In genomic region chr5:124341066-124341943, GRCh38 we compare ENCODE assay signal across 16 cellular contexts.
A peak's percentile ranks its signal among the peaks of the same experiment; 100 is the strongest.
DNase-seq lines count a peak whose midpoint lies in the region; ATAC-seq and TF ChIP-seq lines count a peak whose summit lies in the region.
"Had no signal": no experiment of that assay in that cellular context is flagged by ENCODE, and none has a peak within 500 bp of the region (broad histone marks: within the 10 kb centered on the region; RNA-seq: fewer than 3 reads in every experiment).

No MANE protein-coding gene starts in this region.

- TF ChIP-seq EP300 in sigmoid colon (IDR thresholded peaks at IDR 0.05): peak in 1 of 4 donors; percentile 2

- WGBS in heart right ventricle, 2 donors: 37 to 47% methylated on average over 9 of the region's 9 CpGs
- 74 to 81% methylated on average over 9 of the region's 9 CpGs for WGBS in sigmoid colon, 2 donors

- H3K4me3 ChIP-seq in heart right ventricle (no peak overlapping the region), sigmoid colon (peak overlapping the region in 2 of 4 donors; percentile 3 to 6)
- H3K4me3 ChIP-seq: colonic mucosa had no signal

- no peaks in the 10 kb centered on the region for H3K9me3 ChIP-seq in heart right ventricle
- no peaks in the 10 kb centered on the region for H3K9me3 ChIP-seq in sigmoid colon
- H3K9me3 ChIP-seq: colonic mucosa, neutrophil had no signal

- CTCF ChIA-PET in activated CD4-positive, alpha-beta memory T cell treated with anti-CD3 and anti-CD28 coated beads, Interleukin-2, amount 10 ng/mL, durations not matched to agents 7 days and 5 days (lab: Charles Lee): no interaction called here

- POLR2A ChIA-PET in activated CD4-positive, alpha-beta memory T cell treated with anti-CD3 and anti-CD28 coated beads, Interleukin-2, amount 10 ng/mL, durations not matched to agents 7 days and 5 days (lab: Charles Lee): no interaction called here

- DNase-seq in SK-MEL-5 (ENCODE audit: low read depth, low spot score) (peak; percentile 69), heart right ventricle (no peak), sigmoid colon (peak; percentile 59), NCI-H1417 treated with DMSO at 0.1 percent for 48 hours (lab: John Stamatoyannopoulos, UW) (no peak)
- no peak for DNase-seq in activated CD4-positive, alpha-beta T cell treated with anti-CD3 and anti-CD28 coated beads, Interleukin-2, amount 50 U/mL, for 1 hour
- no peak for DNase-seq in activated CD4-positive, alpha-beta memory T cell treated with anti-CD3 and anti-CD28 coated beads, Interleukin-2, amount 10 ng/mL, durations not matched to agents 7 days and 5 days
- DNase-seq: colonic mucosa; DMS53; NCI-H1417; stimulated activated CD4-positive, alpha-beta T cell treated with anti-CD3 and anti-CD28 coated beads, Interleukin-12 subunit alpha, Interleukin-12 subunit beta, amount 100 ng/mL, for 4 hours had no signal

- H3K4me1 Mint-ChIP-seq in activated CD4-positive, alpha-beta memory T cell treated with anti-CD3 and anti-CD28 coated beads, Interleukin-2, amount 10 ng/mL, durations not matched to agents 7 days and 5 days: no peaks in the 10 kb centered on the region
- H3K4me1 Mint-ChIP-seq: activated naive CD4-positive, alpha-beta T cell treated with anti-CD3 and anti-CD28 coated beads, Interleukin-2, amount 50 U/mL, for 24 hours had no signal

- no peaks in the 10 kb centered on the region for H3K9me3 Mint-ChIP-seq in activated CD4-positive, alpha-beta memory T cell treated with anti-CD3 and anti-CD28 coated beads, Interleukin-2, amount 10 ng/mL, durations not matched to agents 7 days and 5 days
- H3K9me3 Mint-ChIP-seq: activated naive CD4-positive, alpha-beta T cell treated with anti-CD3 and anti-CD28 coated beads, Interleukin-2, amount 50 U/mL, for 24 hours had no signal

- no peaks in the 10 kb centered on the region for H3K27me3 Mint-ChIP-seq in activated CD4-positive, alpha-beta memory T cell treated with anti-CD3 and anti-CD28 coated beads, Interleukin-2, amount 10 ng/mL, durations not matched to agents 7 days and 5 days
- H3K27me3 Mint-ChIP-seq: activated naive CD4-positive, alpha-beta T cell treated with anti-CD3 and anti-CD28 coated beads, Interleukin-2, amount 50 U/mL, for 24 hours had no signal

- H3K4me3 Mint-ChIP-seq in activated CD4-positive, alpha-beta memory T cell treated with anti-CD3 and anti-CD28 coated beads, Interleukin-2, amount 10 ng/mL, durations not matched to agents 7 days and 5 days: no peak overlapping the region
- H3K4me3 Mint-ChIP-seq: activated naive CD4-positive, alpha-beta T cell treated with anti-CD3 and anti-CD28 coated beads, Interleukin-2, amount 50 U/mL, for 24 hours; IgD-negative memory B cell had no signal

- in situ Hi-C loops in SK-MEL-5 (cut with HindIII; ENCODE audit: low pct_unique_long_range_greater_than_20kb, low sequenced_read_pairs): no loop called here

- no peak overlapping the region for H3K27ac Mint-ChIP-seq in activated CD4-positive, alpha-beta memory T cell treated with anti-CD3 and anti-CD28 coated beads, Interleukin-2, amount 10 ng/mL, durations not matched to agents 7 days and 5 days
- H3K27ac Mint-ChIP-seq: activated naive CD4-positive, alpha-beta T cell treated with anti-CD3 and anti-CD28 coated beads, Interleukin-2, amount 50 U/mL, for 24 hours; IgD-negative memory B cell had no signal

- intact Hi-C loops in heart right ventricle (cut with DNase I) (loop anchor here in 1 of 10 donors (5.0 kb wide), 2 partner anchors 311 to 406 kb away; partner anchors contain the start of gene ZNF608), sigmoid colon (cut with DNase I) (no loop called here)

- no peaks in the 10 kb centered on the region for H3K36me3 ChIP-seq in heart right ventricle
- H3K36me3 ChIP-seq in sigmoid colon: no peaks in the 10 kb centered on the region
- H3K36me3 ChIP-seq: colonic mucosa, neutrophil had no signal

- H3K27ac ChIP-seq in heart right ventricle (peak overlapping the region in 7 of 10 donors; percentile 6 to 48 (median 29)), sigmoid colon (peak overlapping the region; percentile 40 to 53 (median 52))
- H3K27ac ChIP-seq: colonic mucosa, neutrophil, RWPE1 had no signal

- no peak for TF ChIP-seq POLR2A in sigmoid colon (IDR thresholded peaks at IDR 0.05)

- ATAC-seq in GM18858 (IDR thresholded peaks at IDR 0.05; ENCODE audit: unreplicated experiment) (peak; percentile 79), heart right ventricle (peak in 5 of 8 donors; percentile 31 to 63 (median 42)), HG03378 (IDR thresholded peaks at IDR 0.05; ENCODE audit: unreplicated experiment) (no peak)

- H3K27me3 ChIP-seq in heart right ventricle: no peaks in the 10 kb centered on the region
- no peaks in the 10 kb centered on the region for H3K27me3 ChIP-seq in sigmoid colon
- H3K27me3 ChIP-seq: colonic mucosa, neutrophil had no signal

- H3K4me1 ChIP-seq in heart right ventricle (peaks cover 5 to 38% (median 28%) of the 10 kb centered on the region in 9 donors), sigmoid colon (peaks cover 0 to 38% (median 32%) of the 10 kb centered on the region in 4 donors)
- H3K4me1 ChIP-seq: colonic mucosa had no signal

- TF ChIP-seq CTCF in heart right ventricle (IDR thresholded peaks at IDR 0.05) (no peak), sigmoid colon (IDR thresholded peaks at IDR 0.05) (no peak)

- no peaks in the 10 kb centered on the region for H3K36me3 Mint-ChIP-seq in activated CD4-positive, alpha-beta memory T cell treated with anti-CD3 and anti-CD28 coated beads, Interleukin-2, amount 10 ng/mL, durations not matched to agents 7 days and 5 days (ENCODE audit: low read depth)
- H3K36me3 Mint-ChIP-seq: activated naive CD4-positive, alpha-beta T cell treated with anti-CD3 and anti-CD28 coated beads, Interleukin-2, amount 50 U/mL, for 24 hours; IgD-negative memory B cell had no signal

Comparison
In these comparisons a context has a peak if more than half of its experiments do, and no peak if none do; other contexts are left out.
1. DNase-seq: peak in SK-MEL-5 (single experiment) and sigmoid colon (single experiment); none in heart right ventricle (0 of 2), activated CD4-positive, alpha-beta T cell treated with anti-CD3 and anti-CD28 coated beads, Interleukin-2, amount 50 U/mL, for 1 hour (single experiment), NCI-H1417 treated with DMSO at 0.1 percent for 48 hours (single experiment) and activated CD4-positive, alpha-beta memory T cell treated with anti-CD3 and anti-CD28 coated beads, Interleukin-2, amount 10 ng/mL, durations not matched to agents 7 days and 5 days (single experiment).